Comparison of ENCODE assay signal across 8 cellular contexts in the genomic region with DNA sequence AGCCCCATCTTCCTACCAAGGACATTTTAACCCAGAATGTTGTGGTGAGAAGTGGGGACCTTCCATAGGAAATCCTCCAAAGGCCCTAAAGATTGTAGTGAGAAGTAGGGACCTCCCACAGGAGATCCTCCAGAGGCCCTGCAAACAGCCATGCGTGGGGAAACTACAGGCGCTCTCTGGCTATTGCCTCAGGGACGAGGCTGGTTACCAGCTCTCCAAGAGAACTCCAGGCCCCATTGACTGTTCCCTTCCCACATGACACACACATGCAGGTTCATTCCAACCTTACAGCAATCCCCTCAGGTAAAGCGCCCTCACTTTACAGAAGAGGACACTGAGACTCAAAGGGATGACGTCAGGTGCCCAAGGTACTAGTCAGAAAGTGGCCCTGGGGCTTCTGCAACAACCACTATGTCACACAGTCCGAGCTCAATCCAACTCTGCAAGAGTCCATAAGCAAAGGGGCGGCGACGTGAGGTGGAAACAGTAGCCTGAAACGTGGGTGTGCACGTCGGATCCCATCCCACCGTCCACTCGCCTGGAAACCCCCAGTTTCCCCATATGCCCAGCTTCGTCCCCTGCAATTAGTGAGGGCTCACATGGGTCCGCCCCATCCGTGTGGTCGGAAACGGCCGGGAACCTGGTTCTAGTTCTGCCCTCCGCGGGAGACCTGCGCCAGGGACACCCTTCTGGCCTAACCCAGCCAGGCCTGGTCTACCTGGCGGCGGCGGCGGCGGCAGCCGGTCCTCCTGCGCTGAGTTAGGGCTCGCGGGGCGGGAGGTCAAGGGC. TPM values are rescaled to one million over a fixed set of nuclear protein-coding genes. Genes with fewer than 3 reads are reported as not detected.
DNase-seq lines count a peak whose midpoint lies in the region; ATAC-seq and TF ChIP-seq lines count a peak whose summit lies in the region.
"Not testable (repeated sequence)": the region's sequence is repeated elsewhere in the genome, so short reads cannot be mapped to it uniquely, and the experiment has no call there.

No MANE protein-coding gene starts in this region.

- peaks cover 17% of the 10 kb centered on the region for H3K27me3 Mint-ChIP-seq in Calu3 (ENCODE audit: unreplicated experiment)
- not testable (repeated sequence) for H3K27me3 Mint-ChIP-seq in activated naive CD8-positive, alpha-beta T cell treated with anti-CD3 and anti-CD28 coated beads for 36 hours; stimulated activated naive CD8-positive, alpha-beta T cell treated with anti-CD3 and anti-CD28 coated beads, Interleukin-15, Interleukin-2, amounts not matched to agents 100 ng/mL and 50 ng/mL, for 24 hours

- BruUV-seq in Calu3 (replicated peaks; lab: Mats Ljungman, UMichigan) (TSS peak; percentile 41), PC-9 (replicated peaks; lab: Mats Ljungman, UMichigan) (TSS peak; percentile 57)

- not testable (repeated sequence) for H3K36me3 Mint-ChIP-seq in Calu3 (ENCODE audit: insufficient read depth, unreplicated experiment); activated naive CD8-positive, alpha-beta T cell treated with anti-CD3 and anti-CD28 coated beads for 36 hours; stimulated activated naive CD8-positive, alpha-beta T cell treated with anti-CD3 and anti-CD28 coated beads, Interleukin-15, Interleukin-2, amounts not matched to agents 100 ng/mL and 50 ng/mL, for 24 hours (ENCODE audit: low read depth)

- not testable (repeated sequence) for H3K9me3 ChIP-seq in PC-9 (ENCODE audit: insufficient read depth, low read depth); mucosa of descending colon

- not testable (repeated sequence) for H3K79me2 ChIP-seq in PC-9 (ENCODE audit: low read depth)

- POLR2A ChIA-PET in PC-9 (lab: Charles Lee; ENCODE audit: unreplicated experiment), result not testable (repeated sequence)

- intact Hi-C loops in Calu3 (cut with micrococcal nuclease; ENCODE audit: unreplicated experiment); PC-9 (cut with micrococcal nuclease; ENCODE audit: unreplicated experiment); mucosa of descending colon (cut with DNase I, micrococcal nuclease): not testable (repeated sequence)

- TF ChIP-seq CTCF in Calu3 (IDR thresholded peaks at IDR 0.05; ENCODE audit: unreplicated experiment); PC-9 (conservative IDR thresholded peaks at IDR 0.05); foreskin keratinocyte (conservative IDR thresholded peaks at IDR 0.05); mucosa of descending colon (IDR thresholded peaks at IDR 0.05): not testable (repeated sequence)

- H3K27ac ChIP-seq in PC-9, foreskin keratinocyte: not testable (repeated sequence)

- H3K4me3 Mint-ChIP-seq in Calu3 (ENCODE audit: low read depth, unreplicated experiment), result not testable (repeated sequence)
- peak overlapping the region; percentile 47 for H3K4me3 Mint-ChIP-seq in activated naive CD8-positive, alpha-beta T cell treated with anti-CD3 and anti-CD28 coated beads for 36 hours
- H3K4me3 Mint-ChIP-seq in stimulated activated naive CD8-positive, alpha-beta T cell treated with anti-CD3 and anti-CD28 coated beads, Interleukin-15, Interleukin-2, amounts not matched to agents 100 ng/mL and 50 ng/mL, for 24 hours, result peak overlapping the region; percentile 60

- H4K20me1 ChIP-seq in PC-9 (ENCODE audit: insufficient read depth), result not testable (repeated sequence)

- ATAC-seq in GM21529 (IDR thresholded peaks at IDR 0.05; ENCODE audit: unreplicated experiment) (peak; percentile 37), HG03097 (IDR thresholded peaks at IDR 0.05; ENCODE audit: low FRiP score, unreplicated experiment) (peak; percentile 34), foreskin keratinocyte (peak; percentile 57), mucosa of descending colon (peak; percentile 39)

- H3K4me2 ChIP-seq in PC-9, result peak overlapping the region; percentile 83

- not testable (repeated sequence) for H3K27me3 ChIP-seq in PC-9 (ENCODE audit: insufficient read depth, low read depth); foreskin keratinocyte

- peak overlapping the region; percentile 60; the same call in 1 of the 2 replicates for H3K4me3 ChIP-seq in PC-9
- H3K4me3 ChIP-seq in mucosa of descending colon, result not testable (repeated sequence)

- peaks cover 13% of the 10 kb centered on the region for H3K4me1 ChIP-seq in PC-9 (replicated peaks; ENCODE audit: insufficient read depth)
- not testable (repeated sequence) for H3K4me1 ChIP-seq in foreskin keratinocyte; mucosa of descending colon (ENCODE audit: low read depth)

- H3K4me1 Mint-ChIP-seq in Calu3 (ENCODE audit: low read depth, unreplicated experiment), result not testable (repeated sequence)
- H3K4me1 Mint-ChIP-seq in activated naive CD8-positive, alpha-beta T cell treated with anti-CD3 and anti-CD28 coated beads for 36 hours, result peaks cover 12% of the 10 kb centered on the region
- peaks cover 12% of the 10 kb centered on the region for H3K4me1 Mint-ChIP-seq in stimulated activated naive CD8-positive, alpha-beta T cell treated with anti-CD3 and anti-CD28 coated beads, Interleukin-15, Interleukin-2, amounts not matched to agents 100 ng/mL and 50 ng/mL, for 24 hours (ENCODE audit: low read depth)

- H3K27ac Mint-ChIP-seq in Calu3 (ENCODE audit: unreplicated experiment); activated naive CD8-positive, alpha-beta T cell treated with anti-CD3 and anti-CD28 coated beads for 36 hours; stimulated activated naive CD8-positive, alpha-beta T cell treated with anti-CD3 and anti-CD28 coated beads, Interleukin-15, Interleukin-2, amounts not matched to agents 100 ng/mL and 50 ng/mL, for 24 hours: not testable (repeated sequence)

- H2AFZ ChIP-seq in PC-9, result 0 out of 2 replicates have a peak overlapping the region, but pooled peaks have one; percentile 33

- CTCF ChIA-PET in Calu3 (lab: Charles Lee), result interaction anchor here (0.5 kb wide), 1 partner anchor 43 kb away, joined by 4 read pairs; no protein-coding TSS in a partner anchor
- CTCF ChIA-PET in PC-9 (lab: Charles Lee), result not testable (repeated sequence)

- H3F3A ChIP-seq in PC-9 (ENCODE audit: insufficient read depth, low read depth), result not testable (repeated sequence)

- DNase-seq in Calu3; PC-9; activated naive CD8-positive, alpha-beta T cell treated with anti-CD3 and anti-CD28 coated beads for 36 hours; foreskin keratinocyte; mucosa of descending colon: not testable (repeated sequence)

- H3K9me3 Mint-ChIP-seq in Calu3 (ENCODE audit: low read depth, unreplicated experiment); activated naive CD8-positive, alpha-beta T cell treated with anti-CD3 and anti-CD28 coated beads for 36 hours; stimulated activated naive CD8-positive, alpha-beta T cell treated with anti-CD3 and anti-CD28 coated beads, Interleukin-15, Interleukin-2, amounts not matched to agents 100 ng/mL and 50 ng/mL, for 24 hours: not testable (repeated sequence)

- H3K9me2 ChIP-seq in PC-9 (ENCODE audit: insufficient read depth), result not testable (repeated sequence)

- not testable (repeated sequence) for H3K36me3 ChIP-seq in PC-9 (ENCODE audit: low read depth); mucosa of descending colon (ENCODE audit: low read depth)

RNA-seq across cellular contexts. Expression of a gene that starts 0.5 kb away (rescaled TPM):
- total RNA-seq in Calu3 (2022) (12.6 and 14.2 TPM in 2 replicates), PC-9 (2021) (28.8 and 38.6 TPM in 2 replicates), foreskin keratinocyte (8.4 and 11.0 TPM in 2 replicates), mucosa of descending colon (10 to 100 TPM in 1 of 3 donors, 1 to 10 TPM in 2; 5.3 to 13.4 (median 6.1) TPM)
- 10 to 100 TPM; 19.3 to 20.5 TPM for total RNA-seq in activated naive CD8-positive, alpha-beta T cell treated with anti-CD3 and anti-CD28 coated beads for 36 hours
- polyA plus RNA-seq in foreskin keratinocyte, result 10.3 and 15.0 TPM in 2 replicates

RNA-seq across cellular contexts. Expression of a gene that starts 18.8 kb away (rescaled TPM):
- total RNA-seq in Calu3 (2022), result 24.9 and 29.3 TPM in 2 replicates
- 26.9 and 32.3 TPM in 2 replicates for total RNA-seq in PC-9 (2021)
- 10 to 100 TPM; 14.6 to 16.8 TPM for total RNA-seq in activated naive CD8-positive, alpha-beta T cell treated with anti-CD3 and anti-CD28 coated beads for 36 hours
- 10.5 and 12.1 TPM in 2 replicates for total RNA-seq in foreskin keratinocyte
- polyA plus RNA-seq in foreskin keratinocyte, result 2.5 and 2.8 TPM in 2 replicates
- total RNA-seq in mucosa of descending colon, result 10 to 100 TPM; 17.1 to 32.1 (median 26.4) TPM
